In the genomic region with DNA sequence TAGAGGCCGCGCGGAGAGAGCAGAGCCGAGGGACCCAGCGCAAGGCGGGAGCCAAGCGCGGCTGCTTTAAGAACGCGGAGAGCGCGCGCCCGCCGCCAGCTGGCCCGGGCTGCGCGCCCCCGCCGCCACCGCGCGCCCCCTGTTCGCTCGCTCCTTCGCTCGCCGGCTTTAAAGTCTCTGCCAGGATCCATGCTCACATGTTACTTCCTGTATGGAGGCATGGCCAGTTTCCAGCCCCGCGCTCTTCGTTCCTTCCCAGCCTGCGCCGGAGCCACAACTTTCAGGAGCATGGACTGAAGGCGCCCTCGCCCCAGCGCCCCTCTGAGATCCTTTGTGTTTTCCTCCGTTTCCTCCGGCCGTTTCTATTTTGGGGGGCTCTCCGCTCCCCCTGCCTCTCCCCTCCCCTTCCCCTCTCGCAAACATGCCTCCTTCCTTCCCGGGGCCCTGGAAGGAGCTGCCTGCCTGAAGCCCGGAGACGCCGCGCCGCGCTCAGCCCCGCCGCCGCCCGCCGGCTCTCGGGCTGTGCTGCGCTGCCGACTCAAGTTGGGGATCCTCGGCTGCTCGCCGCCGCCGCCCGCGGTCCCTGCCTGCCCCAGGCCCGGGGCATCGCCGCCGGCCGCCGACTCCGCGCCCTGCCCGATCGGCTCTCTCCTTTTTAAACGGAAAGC, we compare ENCODE assay signal across 8 cellular contexts. TPM values are rescaled to one million over a fixed set of nuclear protein-coding genes. Genes with fewer than 3 reads are reported as not detected.
DNase-seq lines count a peak whose midpoint lies in the region; ATAC-seq and TF ChIP-seq lines count a peak whose summit lies in the region.

A gene (plus strand): TSS at position 198 of the 668 bp plus-strand sequence. CDS start 717 bp downstream, outside the sequence.

- 0 to 1% (median 1%) methylated on average over 52 to 74 of the region's 74 CpGs for WGBS in adipose tissue, 3 donors

- H3K27me3 ChIP-seq in AG04450 (ENCODE audit: control insufficient read depth, insufficient read depth, low read length), result no peaks in the 10 kb centered on the region

- TF ChIP-seq CTCF in AG04450 (IDR thresholded peaks at IDR 0.05; ENCODE audit: low read depth, low read length), result no peak
- no peak for TF ChIP-seq CTCF in GM13976 (IDR thresholded peaks at IDR 0.05; ENCODE audit: borderline replicate concordance, control extremely low read depth, extremely low read depth, insufficient read depth, missing control alignments)
- TF ChIP-seq CTCF in omental fat pad (IDR thresholded peaks at IDR 0.05), result no peak

- POLR2A ChIA-PET in AG04450 (lab: Yijun Ruan, JAX), result interaction anchor here (0.6 to 2.3 kb wide), 22 partner anchors 15 to 1043 kb away, joined by 3 to 10 read pairs (median 3); no protein-coding TSS in a partner anchor

- CTCF ChIA-PET in AG04450 (lab: Charles Lee), result interaction anchor here (0.6 to 5.9 kb wide), 5 partner anchors 10 to 627 kb away, joined by 3 to 61 read pairs (median 4); no protein-coding TSS in a partner anchor

- H3K27ac ChIP-seq in AG04450 (ENCODE audit: low read depth, low read length) (peak within 1 kb of the TSS; percentile 96), adipose tissue (ENCODE audit: low read depth, low read length) (peak within 1 kb of the TSS; percentile 57)

- no peaks in the 10 kb centered on the region; the same call in 1 of the 2 replicates for H3K9me3 ChIP-seq in AG04450 (ENCODE audit: control insufficient read depth, insufficient read depth, low read length)

- peak; percentile 83 for DNase-seq in AG04450 (ENCODE audit: low read depth, low spot score)
- peak; percentile 74 for DNase-seq in GM13976 (ENCODE audit: low spot score)
- peak; percentile 71 for DNase-seq in NCI-H510A treated with DMSO at 0.1 percent for 48 hours (lab: John Stamatoyannopoulos, UW)
- DNase-seq in cardiac septum (ENCODE audit: low spot score), result peak; percentile 91
- DNase-seq in omental fat pad (ENCODE audit: low spot score), result peak; percentile 41

- intact Hi-C loops in cardiac septum (cut with DNase I), result loop anchor here (2.0 to 5.0 kb wide), 6 partner anchors 171 to 571 kb away; a partner anchor contains a TSS

- ATAC-seq in HG03097 (IDR thresholded peaks at IDR 0.05; ENCODE audit: low FRiP score, unreplicated experiment) (peak; percentile 43), omental fat pad (ENCODE audit: low FRiP score) (peak; percentile 84)
- ATAC-seq in activated CD4-positive, CD25-positive, alpha-beta regulatory T cell treated with anti-CD3 and anti-CD28 coated beads, Interleukin-2, amount 50 U/mL, for 24 hours, result no peak

- in situ Hi-C loops in GM13976 (cut with MboI; ENCODE audit: low sequenced_read_pairs, unreplicated experiment), result no loop called here

- H3K4me3 ChIP-seq in AG04450 (ENCODE audit: low read depth, low read length), result peak within 1 kb of the TSS; percentile 86

RNA-seq across cellular contexts. Expression of the gene that starts here (rescaled TPM):
- polyA plus RNA-seq in AG04450 (2011; rRNA removed) (24.2 and 26.5 TPM in 2 replicates), adipose tissue (10 to 100 TPM in 2 of 3 donors, 1 to 10 TPM in 1; 5.6 to 45.7 (median 13.3) TPM)
- polyA minus RNA-seq in AG04450 (2011; rRNA and poly(A)+ RNA removed), result 65.4 and 67.3 TPM in 2 replicates
- total RNA-seq in cardiac septum (34.3 TPM), omental fat pad (100 to 1,000 TPM in 3 of 4 donors, 10 to 100 TPM in 1; 90.0 to 172 (median 104) TPM)

Comparison
In these comparisons a context has a peak if more than half of its experiments do, and no peak if none do; other contexts are left out.
1. DNase-seq: peak in every context shown above with its lines; median percentile 91 in cardiac septum; 83 in AG04450; 74 in GM13976; 71 in NCI-H510A treated with DMSO at 0.1 percent for 48 hours; 41 in omental fat pad.
2. ATAC-seq: peak in HG03097 (single experiment) and omental fat pad (single experiment); none in activated CD4-positive, CD25-positive, alpha-beta regulatory T cell treated with anti-CD3 and anti-CD28 coated beads, Interleukin-2, amount 50 U/mL, for 24 hours (0 of 2).